Comparison of ENCODE assay signal across 12 cellular contexts in the genomic region with DNA sequence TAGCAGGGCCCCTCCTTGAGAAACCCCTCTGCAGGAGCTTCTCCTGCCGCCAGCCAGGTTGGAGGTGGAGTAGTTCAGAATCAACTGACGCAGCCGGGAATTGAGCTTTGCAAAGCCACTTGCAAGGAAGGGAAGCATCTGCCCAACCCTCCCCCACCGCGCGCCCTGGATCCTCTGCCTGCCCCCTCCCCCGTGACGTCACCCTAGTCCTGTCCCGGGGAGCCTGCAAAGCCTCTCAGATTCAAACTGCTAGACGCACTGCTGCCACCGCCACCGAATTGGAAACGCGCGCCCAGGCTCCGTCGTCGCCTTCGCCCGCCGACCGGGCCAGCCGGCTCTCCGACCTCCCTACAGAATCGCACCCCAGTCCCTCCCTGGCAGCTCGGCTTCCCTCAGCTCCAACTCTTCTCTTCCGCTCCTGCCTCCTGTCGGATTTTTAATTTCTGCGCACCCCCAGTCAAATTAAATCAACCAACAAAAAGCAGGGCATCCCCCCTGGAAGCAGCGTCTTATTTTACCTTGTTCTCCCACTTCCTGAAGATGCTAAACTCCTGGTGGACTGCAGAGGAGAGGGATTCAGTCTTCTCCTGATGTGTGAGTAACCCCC. TPM values are rescaled to one million over a fixed set of nuclear protein-coding genes. Genes with fewer than 3 reads are reported as not detected.
DNase-seq lines count a peak whose midpoint lies in the region; ATAC-seq and TF ChIP-seq lines count a peak whose summit lies in the region.
"Had no signal": no experiment of that assay in that cellular context is flagged by ENCODE, and none has a peak within 500 bp of the region (broad histone marks: within the 10 kb centered on the region; RNA-seq: fewer than 3 reads in every experiment).

No MANE protein-coding gene starts in this region.

- peak overlapping the region; percentile 15 for H3K56ac ChIP-seq in mesendoderm (ENCODE audit: low read length)

- peak overlapping the region; percentile 60 for H3K18ac ChIP-seq in mesendoderm (ENCODE audit: low read length)

- no peak overlapping the region for H4K8ac ChIP-seq in mesendoderm (ENCODE audit: low read depth, low read length)

- H3K4me3 ChIP-seq in cardiac muscle cell = peak overlapping the region; percentile 5
- H3K4me3 ChIP-seq in dorsolateral prefrontal cortex = peak overlapping the region; percentile 19 to 72 (median 55)
- H3K4me3 ChIP-seq in mesendoderm (ENCODE audit: low read length) = no peak overlapping the region
- no peak overlapping the region for H3K4me3 ChIP-seq in aorta (ENCODE audit: low read length in 2 of 2)
- H3K4me3 ChIP-seq: A549, colonic mucosa had no signal

- H3K79me2 ChIP-seq in mesendoderm (ENCODE audit: control insufficient read depth, insufficient read depth, low read length) = no peaks in the 10 kb centered on the region

- ATAC-seq in Right ventricle myocardium inferior = no peak
- no peak for ATAC-seq in aorta (ENCODE audit: low FRiP score)
- no peak for ATAC-seq in sciatic nerve
- no peak for ATAC-seq in stimulated activated naive CD8-positive, alpha-beta T cell treated with anti-CD3 and anti-CD28 coated beads, Interleukin-15, Interleukin-2, amounts not matched to agents 100 U/mL and 50 U/mL, for 24 hours
- no peak for ATAC-seq in HG03439 (IDR thresholded peaks at IDR 0.05; ENCODE audit: unreplicated experiment)
- ATAC-seq: A549; activated CD8-positive, alpha-beta memory T cell treated with anti-CD3 and anti-CD28 coated beads, Interleukin-2, amount 10 ng/mL, durations not matched to agents 7 days and 5 days had no signal

- H3K36me3 ChIP-seq in cardiac muscle cell = no peaks in the 10 kb centered on the region
- no peaks in the 10 kb centered on the region for H3K36me3 ChIP-seq in mesendoderm (ENCODE audit: control insufficient read depth, insufficient read depth, low read length)
- no peaks in the 10 kb centered on the region for H3K36me3 ChIP-seq in aorta (ENCODE audit: control insufficient read depth in 1 of 2, insufficient read depth in 2 of 2, low read length in 1 of 2)
- H3K36me3 ChIP-seq: colonic mucosa had no signal

- H2BK120ac ChIP-seq in mesendoderm (ENCODE audit: low read depth, low read length) = no peak overlapping the region

- H3K9ac ChIP-seq in mesendoderm (ENCODE audit: low read length) = peak overlapping the region; percentile 36

- no peak overlapping the region for H2AK5ac ChIP-seq in mesendoderm (ENCODE audit: low read length)

- WGBS in mesendoderm (ENCODE audit: extremely low coverage, insufficient coverage, low lambda C conversion rate) = no CpG with 5 or more reads among the region's 30 CpGs
- WGBS in aorta, 2 donors = 9 to 30% methylated on average over 27 to 30 of the region's 30 CpGs

- no peak overlapping the region for H2BK15ac ChIP-seq in mesendoderm (replicated peaks; ENCODE audit: low read depth)

- H3K27ac ChIP-seq in cardiac muscle cell (no peak overlapping the region), dorsolateral prefrontal cortex (peak overlapping the region in 58 of 59 donors; percentile 20 to 90 (median 81)), mesendoderm (ENCODE audit: low read depth, low read length) (no peak overlapping the region), aorta (ENCODE audit: low read depth in 1 of 2, low read length in 2 of 2) (no peak overlapping the region)
- H3K27ac ChIP-seq: A549, colonic mucosa had no signal

- no peak overlapping the region for H3K4ac ChIP-seq in mesendoderm (ENCODE audit: low read depth, low read length)

- H3K4me2 ChIP-seq in mesendoderm (ENCODE audit: low read length) = peak overlapping the region; percentile 29
- H3K4me2 ChIP-seq: A549 had no signal

- H3K27me3 ChIP-seq in cardiac muscle cell (peaks cover 71% of the 10 kb centered on the region), dorsolateral prefrontal cortex (peaks cover 0 to 76% (median 18%) of the 10 kb centered on the region in 45 donors), mesendoderm (ENCODE audit: insufficient read depth, low read length, poor library complexity) (no peaks in the 10 kb centered on the region), aorta (ENCODE audit: control insufficient read depth in 1 of 2, insufficient read depth in 2 of 2, low read length in 1 of 2) (no peaks in the 10 kb centered on the region)

- TF ChIP-seq CTCF in cardiac muscle cell (IDR thresholded peaks at IDR 0.05; ENCODE audit: low read depth, low read length) = no peak
- peak in 1 of 56 donors; percentile 11 for TF ChIP-seq CTCF in dorsolateral prefrontal cortex (IDR thresholded peaks at IDR 0.05 in 54 of 56, conservative IDR thresholded peaks at IDR 0.05 in 2 of 56; ENCODE audit: low read depth in 1 of 56, partially characterized antibody in 56 of 56)

- no peak overlapping the region for H3K23ac ChIP-seq in mesendoderm (ENCODE audit: low read length)

- intact Hi-C loops in Right ventricle myocardium inferior (cut with DNase I) (loop anchor here (10.0 kb wide), 1 partner anchor 93 kb away; no protein-coding TSS in a partner anchor), dorsolateral prefrontal cortex (cut with DNase I) (loop anchor here (5.0 to 10.0 kb wide), 3 partner anchors 86 to 147 kb away; no protein-coding TSS in a partner anchor), aorta (cut with DNase I) (no loop called here), sciatic nerve (cut with DNase I) (no loop called here)

- no peak overlapping the region for H4K5ac ChIP-seq in mesendoderm (ENCODE audit: low read length)

- H3K9me3 ChIP-seq in cardiac muscle cell (ENCODE audit: low read depth) = no peaks in the 10 kb centered on the region
- H3K9me3 ChIP-seq in aorta (ENCODE audit: control insufficient read depth, low read length) = no peaks in the 10 kb centered on the region
- H3K9me3 ChIP-seq: A549, colonic mucosa had no signal

- H3K79me1 ChIP-seq in mesendoderm (ENCODE audit: low read length) = no peaks in the 10 kb centered on the region

- H3K4me1 ChIP-seq in cardiac muscle cell (ENCODE audit: low read depth) (no peaks in the 10 kb centered on the region), mesendoderm (ENCODE audit: control insufficient read depth, low read depth, low read length) (no peaks in the 10 kb centered on the region), aorta (ENCODE audit: control insufficient read depth in 1 of 2, insufficient read depth in 2 of 2, low read length in 2 of 2) (no peaks in the 10 kb centered on the region)
- H3K4me1 ChIP-seq: A549, colonic mucosa had no signal

- no peak overlapping the region for H2BK5ac ChIP-seq in mesendoderm (ENCODE audit: low read length)

- DNase-seq in cardiac muscle cell (ENCODE audit: low read depth in 1 of 2, low spot score in 1 of 2) (peak in 1 of 2 donors; percentile 18), Right ventricle myocardium inferior (ENCODE audit: missing footprints) (no peak), dorsolateral prefrontal cortex (peak; percentile 53 to 92 (median 85)), mesendoderm (peak; percentile 87), aorta (peak; percentile 46 to 66), sciatic nerve (ENCODE audit: low spot score) (no peak)
- DNase-seq in stimulated activated naive CD8-positive, alpha-beta T cell treated with anti-CD3 and anti-CD28 coated beads, Interleukin-15, Interleukin-2, amounts not matched to agents 100 U/mL and 50 U/mL, for 24 hours = no peak
- DNase-seq: activated CD8-positive, alpha-beta memory T cell treated with anti-CD3 and anti-CD28 coated beads, Interleukin-2, amount 10 ng/mL, durations not matched to agents 7 days and 5 days; activated naive CD4-positive, alpha-beta T cell treated with anti-CD3 and anti-CD28 coated beads, Interleukin-2, amount 10 ng/mL, durations not matched to agents 7 days and 5 days; colonic mucosa had no signal

RNA-seq across cellular contexts. Expression of gene SLITRK2, which starts 3.8 kb away (rescaled TPM):
- total RNA-seq in cardiac muscle cell (under 0.01 and 0.09 TPM in 2 replicates), Right ventricle myocardium inferior (0.35 TPM), dorsolateral prefrontal cortex (10 to 100 TPM; 16.2 to 37.4 (median 25.2) TPM), aorta (under 1 TPM; 0.88 to 0.93 TPM), sciatic nerve (10.8 TPM)
- polyA plus RNA-seq in cardiac muscle cell (not detected in 2 replicates), aorta (under 1 TPM; under 0.01 to 0.08 TPM)
- polyA plus RNA-seq in mesendoderm (2013, experiment 1 of 2) = 2.2 TPM
- 2.0 TPM for polyA plus RNA-seq in mesendoderm (2013, experiment 2 of 2)
- total RNA-seq: activated CD8-positive, alpha-beta memory T cell treated with anti-CD3 and anti-CD28 coated beads, Interleukin-2, amount 10 ng/mL, durations not matched to agents 7 days and 5 days had no signal
- polyA plus RNA-seq: A549 had no signal

Comparison
In these comparisons a context has a peak if more than half of its experiments do, and no peak if none do; other contexts are left out.
1. DNase-seq: peak in dorsolateral prefrontal cortex (10 of 10), mesendoderm (single experiment) and aorta (2 of 2); none in Right ventricle myocardium inferior (single experiment), sciatic nerve (single experiment) and stimulated activated naive CD8-positive, alpha-beta T cell treated with anti-CD3 and anti-CD28 coated beads, Interleukin-15, Interleukin-2, amounts not matched to agents 100 U/mL and 50 U/mL, for 24 hours (single experiment).
2. H3K27ac ChIP-seq: peak in dorsolateral prefrontal cortex (58 of 59); none in cardiac muscle cell (single experiment), mesendoderm (single experiment) and aorta (0 of 2).
3. H3K4me3 ChIP-seq: peak in cardiac muscle cell (single experiment) and dorsolateral prefrontal cortex (59 of 59); none in mesendoderm (single experiment) and aorta (0 of 2).
4. intact Hi-C loops: an anchor here in Right ventricle myocardium inferior (10.0 kb wide) and dorsolateral prefrontal cortex (5.0 to 10.0 kb wide); none called in aorta and sciatic nerve.